16 cellular contexts compared by ENCODE assay signal in the genomic region with DNA sequence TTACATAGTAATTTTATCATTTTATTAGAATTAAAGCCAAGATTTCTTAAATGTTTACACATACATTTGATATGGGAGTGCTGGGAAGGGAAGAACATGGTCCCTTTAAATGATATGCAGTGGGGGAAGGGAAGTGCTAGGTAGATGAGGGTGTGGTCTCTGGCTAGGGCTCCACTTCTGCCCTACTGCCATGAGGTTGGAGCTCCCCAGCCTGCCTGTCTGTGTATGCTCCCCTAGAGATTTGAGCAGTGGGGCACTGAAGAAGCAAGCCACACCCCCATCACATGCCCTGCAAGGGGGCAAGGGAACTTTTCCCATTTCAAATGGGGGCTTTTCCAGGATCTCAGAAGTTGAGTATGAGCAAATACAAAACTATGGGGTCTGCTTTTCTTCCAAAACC. TPM values are rescaled to one million over a fixed set of nuclear protein-coding genes. Genes with fewer than 3 reads are reported as not detected.
DNase-seq lines count a peak whose midpoint lies in the region; ATAC-seq lines count a peak whose summit lies in the region.
"Had no signal": no experiment of that assay in that cellular context is flagged by ENCODE, and none has a peak within 500 bp of the region (broad histone marks: within the 10 kb centered on the region; RNA-seq: fewer than 3 reads in every experiment).

No MANE protein-coding gene starts in this region.

- no peaks in the 10 kb centered on the region for H3K36me3 Mint-ChIP-seq in IgD-negative memory B cell
- H3K36me3 Mint-ChIP-seq in activated T-cell treated with anti-CD3 and anti-CD28 coated beads, Interleukin-2, amount 50 U/mL, for 72 hours (ENCODE audit: insufficient read depth in 2 of 2) = peaks cover 14 to 23% of the 10 kb centered on the region in 2 donors
- H3K36me3 Mint-ChIP-seq in naive thymus-derived CD8-positive, alpha-beta T cell = peaks cover 3 to 7% (median 6%) of the 10 kb centered on the region in 3 donors

- peak; percentile 38 for DNase-seq in activated CD4-positive, alpha-beta T cell treated with anti-CD3 and anti-CD28 coated beads for 48 hours
- DNase-seq in activated CD4-positive, alpha-beta T cell treated with anti-CD3 and anti-CD28 coated beads, Interleukin-2, amount 50 U/mL, for 48 hours = no peak
- DNase-seq in activated T-cell treated with anti-CD3 and anti-CD28 coated beads, Interleukin-2, amount 50 U/mL, for 72 hours = peak in 1 of 2 donors; percentile 43
- no peak for DNase-seq in naive thymus-derived CD8-positive, alpha-beta T cell
- DNase-seq in DMS53 (lab: John Stamatoyannopoulos, UW) (no peak), NCI-H748 (lab: John Stamatoyannopoulos, UW; ENCODE audit: unreplicated experiment) (no peak), HuH-7 (ENCODE audit: low spot score) (no peak)
- DNase-seq: Caco-2; effector CD8-positive, alpha-beta T cell; lower lobe of right lung; NCI-H1417 treated with DMSO at 0.1 percent for 48 hours; NCI-H2227 treated with DMSO at 0.1 percent for 48 hours; SK-N-SH had no signal

- peaks cover 45 to 72% (median 52%) of the 10 kb centered on the region in 3 donors for H3K4me1 Mint-ChIP-seq in IgD-negative memory B cell
- peaks cover 76% of the 10 kb centered on the region for H3K4me1 Mint-ChIP-seq in activated T-cell treated with anti-CD3 and anti-CD28 coated beads, Interleukin-2, amount 50 U/mL, for 72 hours (ENCODE audit: low read depth)
- peaks cover 31 to 88% (median 76%) of the 10 kb centered on the region in 4 donors for H3K4me1 Mint-ChIP-seq in naive thymus-derived CD8-positive, alpha-beta T cell

- H3K9me3 Mint-ChIP-seq in IgD-negative memory B cell = peaks cover 0 to 1% (median 0%) of the 10 kb centered on the region in 3 donors
- H3K9me3 Mint-ChIP-seq in activated T-cell treated with anti-CD3 and anti-CD28 coated beads, Interleukin-2, amount 50 U/mL, for 72 hours = peaks cover 8 to 9% of the 10 kb centered on the region in 2 donors
- H3K9me3 Mint-ChIP-seq in naive thymus-derived CD8-positive, alpha-beta T cell = peaks cover 4 to 16% (median 10%) of the 10 kb centered on the region in 9 donors

- peaks cover 1% of the 10 kb centered on the region for H3K27me3 Mint-ChIP-seq in IgD-negative memory B cell
- H3K27me3 Mint-ChIP-seq in activated T-cell treated with anti-CD3 and anti-CD28 coated beads, Interleukin-2, amount 50 U/mL, for 72 hours (ENCODE audit: low read depth) = no peaks in the 10 kb centered on the region
- no peaks in the 10 kb centered on the region for H3K27me3 Mint-ChIP-seq in naive thymus-derived CD8-positive, alpha-beta T cell

- POLR2A ChIA-PET in naive thymus-derived CD8-positive, alpha-beta T cell (lab: Charles Lee) = interaction anchor here (0.9 to 10.9 kb wide), 16 partner anchors 9 to 76 kb away, joined by 3 to 153 read pairs (median 5); partner anchors contain the start of gene CLEC2D

- H3K4me3 Mint-ChIP-seq in IgD-negative memory B cell = peak overlapping the region; percentile 62 to 88 (median 81)
- peak overlapping the region; percentile 73 to 88 for H3K4me3 Mint-ChIP-seq in activated T-cell treated with anti-CD3 and anti-CD28 coated beads, Interleukin-2, amount 50 U/mL, for 72 hours
- H3K4me3 Mint-ChIP-seq in naive thymus-derived CD8-positive, alpha-beta T cell = peak overlapping the region; percentile 58 to 82 (median 72)
- H3K4me3 Mint-ChIP-seq: WTC11 had no signal

- ATAC-seq in activated T-cell treated with anti-CD3 and anti-CD28 coated beads, Interleukin-2, amount 50 U/mL, for 72 hours (replicated peaks in 1 of 2) = peak; percentile 46 to 47
- peak in 1 of 2 donors; percentile 46 for ATAC-seq in naive thymus-derived CD8-positive, alpha-beta T cell

- H3K27ac Mint-ChIP-seq in IgD-negative memory B cell = peak overlapping the region; percentile 89 to 98 (median 97)
- H3K27ac Mint-ChIP-seq in activated T-cell treated with anti-CD3 and anti-CD28 coated beads, Interleukin-2, amount 50 U/mL, for 72 hours = peak overlapping the region; percentile 95
- peak overlapping the region; percentile 79 to 96 (median 94) for H3K27ac Mint-ChIP-seq in naive thymus-derived CD8-positive, alpha-beta T cell
- H3K27ac Mint-ChIP-seq: WTC11 had no signal

RNA-seq across cellular contexts. Expression of gene CLECL1, which starts 25.5 kb away (rescaled TPM):
- 168 TPM for polyA plus RNA-seq in IgD-negative memory B cell
- 10 to 100 TPM; 11.5 to 13.8 TPM for total RNA-seq in activated T-cell treated with anti-CD3 and anti-CD28 coated beads, Interleukin-2, amount 50 U/mL, for 72 hours
- under 1 TPM; 0.52 to 0.96 TPM for total RNA-seq in naive thymus-derived CD8-positive, alpha-beta T cell
- polyA plus RNA-seq in naive thymus-derived CD8-positive, alpha-beta T cell = under 1 TPM in 1 of 3 donors, not detected in 2; 0.35 TPM
- total RNA-seq: Caco-2, WTC11 had no signal
- polyA plus RNA-seq: A549, SK-N-SH had no signal

RNA-seq across cellular contexts. Expression of gene CLEC2D, which starts 37.8 kb away (rescaled TPM):
- 102 TPM for polyA plus RNA-seq in IgD-negative memory B cell
- 100 to 1,000 TPM; 269 to 293 TPM for total RNA-seq in activated T-cell treated with anti-CD3 and anti-CD28 coated beads, Interleukin-2, amount 50 U/mL, for 72 hours
- 100 to 1,000 TPM; 433 to 438 TPM for total RNA-seq in naive thymus-derived CD8-positive, alpha-beta T cell
- 100 to 1,000 TPM; 315 to 389 (median 329) TPM for polyA plus RNA-seq in naive thymus-derived CD8-positive, alpha-beta T cell

RNA-seq across cellular contexts. Expression of gene CD69, which starts 53.3 kb away (rescaled TPM):
- 177 TPM for polyA plus RNA-seq in IgD-negative memory B cell
- total RNA-seq in activated T-cell treated with anti-CD3 and anti-CD28 coated beads, Interleukin-2, amount 50 U/mL, for 72 hours = 100 to 1,000 TPM; 126 to 158 TPM
- 10 to 100 TPM; 30.7 to 34.0 TPM for total RNA-seq in naive thymus-derived CD8-positive, alpha-beta T cell
- 100 to 1,000 TPM in 1 of 3 donors, 10 to 100 TPM in 2; 73.5 to 248 (median 87.9) TPM for polyA plus RNA-seq in naive thymus-derived CD8-positive, alpha-beta T cell
- total RNA-seq: Caco-2 had no signal
- polyA plus RNA-seq: A549, SK-N-SH had no signal

Comparison
In these comparisons a context has a peak if more than half of its experiments do, and no peak if none do; other contexts are left out.
1. RNA of gene CLECL1, which starts 25.5 kb away (total RNA-seq): 11.5 to 13.8 TPM in activated T-cell treated with anti-CD3 and anti-CD28 coated beads, Interleukin-2, amount 50 U/mL, for 72 hours; 0.52 to 0.96 TPM in naive thymus-derived CD8-positive, alpha-beta T cell; every median in the first group is over 4 times any median in the second.
2. Peak in every context shown above with its lines, with median percentiles within 50 percentile points of each other: H3K27ac Mint-ChIP-seq and H3K4me3 Mint-ChIP-seq.